Comparison of ENCODE assay signal across 8 cellular contexts in genomic region chr16:85750021-85750826, GRCh38. TPM values are rescaled to one million over a fixed set of nuclear protein-coding genes. Genes with fewer than 3 reads are reported as not detected.
A peak's percentile ranks its signal among the peaks of the same experiment; 100 is the strongest.
DNase-seq lines count a peak whose midpoint lies in the region; ATAC-seq and TF ChIP-seq lines count a peak whose summit lies in the region.

No MANE protein-coding gene starts in this region.

- H2AFZ ChIP-seq in KMS-11 (ENCODE audit: low read depth): peak overlapping the region; percentile 10; the same call in 1 of the 2 replicates

- ATAC-seq in GM21447 (IDR thresholded peaks at IDR 0.05; ENCODE audit: unreplicated experiment) (no peak), HG03280 (IDR thresholded peaks at IDR 0.05; ENCODE audit: unreplicated experiment) (no peak), GM19452 (IDR thresholded peaks at IDR 0.05; ENCODE audit: unreplicated experiment) (no peak)

- no peak overlapping the region for H3K9ac ChIP-seq in KMS-11
- no peak overlapping the region for H3K9ac ChIP-seq in iPS-15b (ENCODE audit: low read depth, low read length)

- H3K27ac Mint-ChIP-seq in activated naive CD8-positive, alpha-beta T cell treated with anti-CD3 and anti-CD28 coated beads for 36 hours: no peak overlapping the region

- POLR2A ChIA-PET in GM10248 (lab: Yijun Ruan, JAX): no interaction called here

- no peak overlapping the region for H3K27ac ChIP-seq in KMS-11
- peak overlapping the region in 7 of 8 donors; percentile 7 to 87 (median 70) for H3K27ac ChIP-seq in spleen

- DNase-seq in GM10248 (ENCODE audit: extremely low spot score) (peak; percentile 63), spleen (peak; percentile 90)
- peak; percentile 48 for DNase-seq in activated naive CD8-positive, alpha-beta T cell treated with anti-CD3 and anti-CD28 coated beads for 36 hours

- H3K9me3 Mint-ChIP-seq in activated naive CD8-positive, alpha-beta T cell treated with anti-CD3 and anti-CD28 coated beads for 36 hours: no peaks in the 10 kb centered on the region

- H3K4me3 Mint-ChIP-seq in activated naive CD8-positive, alpha-beta T cell treated with anti-CD3 and anti-CD28 coated beads for 36 hours: peak overlapping the region; percentile 87

- peaks cover 79% of the 10 kb centered on the region for H3K27me3 ChIP-seq in KMS-11 (ENCODE audit: insufficient read depth, low read depth)
- peaks cover 8% of the 10 kb centered on the region for H3K27me3 ChIP-seq in iPS-15b (ENCODE audit: control insufficient read depth, insufficient read depth, low read length)
- H3K27me3 ChIP-seq in spleen (replicated peaks in 1 of 7): peaks cover 0 to 51% (median 15%) of the 10 kb centered on the region in 7 donors

- intact Hi-C loops in spleen (cut with DNase I; ENCODE audit: low total_unique reads): no loop called here

- peaks cover 24% of the 10 kb centered on the region for H3K27me3 Mint-ChIP-seq in activated naive CD8-positive, alpha-beta T cell treated with anti-CD3 and anti-CD28 coated beads for 36 hours

- CTCF ChIA-PET in GM10248 (lab: Yijun Ruan, JAX): interaction anchor here (1.6 kb wide), 1 partner anchor 33 kb away, joined by 5 read pairs; no protein-coding TSS in a partner anchor

- no peak for TF ChIP-seq POLR2A in spleen (IDR thresholded peaks at IDR 0.05)

- WGBS in spleen, 5 donors: 1 to 3% (median 2%) methylated on average over 37 to 56 of the region's 56 CpGs

- no peak overlapping the region for H3K4me3 ChIP-seq in KMS-11 (IDR thresholded peaks at IDR 0.05; ENCODE audit: insufficient read depth, low read depth, low read length)
- peak overlapping the region; percentile 60 for H3K4me3 ChIP-seq in iPS-15b (ENCODE audit: low read depth, low read length)
- H3K4me3 ChIP-seq in spleen: peak overlapping the region; percentile 52 to 82 (median 69)

- H3K79me2 ChIP-seq in KMS-11 (ENCODE audit: insufficient read depth, low read depth): no peaks in the 10 kb centered on the region

- no peaks in the 10 kb centered on the region for H3K36me3 Mint-ChIP-seq in activated naive CD8-positive, alpha-beta T cell treated with anti-CD3 and anti-CD28 coated beads for 36 hours

- no peak overlapping the region; the same call in 1 of the 2 replicates for H3K4me2 ChIP-seq in KMS-11

- TF ChIP-seq CTCF in GM10248 (IDR thresholded peaks at IDR 0.05; ENCODE audit: control extremely low read depth, extremely low read depth, low read depth, missing control alignments) (no peak), KMS-11 (conservative IDR thresholded peaks at IDR 0.05; ENCODE audit: low read depth, low read length) (no peak), spleen (IDR thresholded peaks at IDR 0.05 in 8 of 11, conservative IDR thresholded peaks at IDR 0.05 in 3 of 11) (peak in 1 of 11 experiments; percentile 11)

- H3K36me3 ChIP-seq in KMS-11 (ENCODE audit: insufficient read depth) (no peaks in the 10 kb centered on the region), iPS-15b (ENCODE audit: control insufficient read depth, insufficient read depth, low read length) (no peaks in the 10 kb centered on the region), spleen (no peaks in the 10 kb centered on the region)

- peaks cover 7% of the 10 kb centered on the region for H3K4me1 ChIP-seq in KMS-11 (ENCODE audit: low read depth, poor library complexity, severe bottlenecking)
- H3K4me1 ChIP-seq in iPS-15b (ENCODE audit: control insufficient read depth, insufficient read depth, low read length): peaks cover 27% of the 10 kb centered on the region
- H3K4me1 ChIP-seq in spleen: peaks cover 29 to 95% (median 84%) of the 10 kb centered on the region in 6 donors

- H3K4me1 Mint-ChIP-seq in activated naive CD8-positive, alpha-beta T cell treated with anti-CD3 and anti-CD28 coated beads for 36 hours: peaks cover 16% of the 10 kb centered on the region

- H4K20me1 ChIP-seq in KMS-11 (ENCODE audit: insufficient read depth): no peaks in the 10 kb centered on the region

- no peaks in the 10 kb centered on the region for H3K9me3 ChIP-seq in iPS-15b (ENCODE audit: control insufficient read depth, insufficient read depth, low read length)
- no peaks in the 10 kb centered on the region for H3K9me3 ChIP-seq in spleen

RNA-seq across cellular contexts. Expression of gene C16orf74, which starts 0.7 kb away (rescaled TPM):
- 1 to 10 TPM; 1.5 to 1.6 TPM for total RNA-seq in activated naive CD8-positive, alpha-beta T cell treated with anti-CD3 and anti-CD28 coated beads for 36 hours
- total RNA-seq in spleen: 10 to 100 TPM; 12.1 to 31.1 (median 14.9) TPM
- polyA plus RNA-seq in spleen: 100 to 1,000 TPM in 1 of 3 donors, 10 to 100 TPM in 2; 38.0 to 107 (median 73.4) TPM

RNA-seq across cellular contexts. Expression of gene EMC8, which starts 49.1 kb away (rescaled TPM):
- 10 to 100 TPM; 49.4 to 51.0 TPM for total RNA-seq in activated naive CD8-positive, alpha-beta T cell treated with anti-CD3 and anti-CD28 coated beads for 36 hours
- 10 to 100 TPM; 22.6 to 43.0 (median 31.1) TPM for total RNA-seq in spleen
- polyA plus RNA-seq in spleen: 10 to 100 TPM; 10.1 to 14.9 (median 10.6) TPM

RNA-seq across cellular contexts. Expression of gene COX4I1, which starts 49.3 kb away (rescaled TPM):
- total RNA-seq in activated naive CD8-positive, alpha-beta T cell treated with anti-CD3 and anti-CD28 coated beads for 36 hours: 100 to 1,000 TPM; 524 to 548 TPM
- total RNA-seq in spleen: 100 to 1,000 TPM; 348 to 464 (median 412) TPM
- 1,000 to 10,000 TPM in 2 of 3 donors, 100 to 1,000 TPM in 1; 904 to 1,132 (median 1,034) TPM for polyA plus RNA-seq in spleen

Comparison
In these comparisons a context has a peak if more than half of its experiments do, and no peak if none do; other contexts are left out.
1. RNA of gene C16orf74, which starts 0.7 kb away (total RNA-seq): 12.1 to 31.1 TPM in spleen; 1.5 to 1.6 TPM in activated naive CD8-positive, alpha-beta T cell treated with anti-CD3 and anti-CD28 coated beads for 36 hours; every median in the first group is over 4 times any median in the second.
2. Peak in every context shown above with its lines, with median percentiles within 50 percentile points of each other: DNase-seq.